ENCODE assay signal across 15 cellular contexts in genomic region chr4:36312511-36312910, GRCh38. TPM values are rescaled to one million over a fixed set of nuclear protein-coding genes. Genes with fewer than 3 reads are reported as not detected.
"Had no signal": no experiment of that assay in that cellular context is flagged by ENCODE, and none has a peak within 500 bp of the region (broad histone marks: within the 10 kb centered on the region; RNA-seq: fewer than 3 reads in every experiment).

No MANE protein-coding gene starts in this region.

- H3K27me3 ChIP-seq: adrenal gland, gastroesophageal sphincter, heart right ventricle, suprapubic skin had no signal

- H3K27me3 Mint-ChIP-seq: activated CD4-positive, alpha-beta memory T cell treated with anti-CD3 and anti-CD28 coated beads for 36 hours; activated CD8-positive, alpha-beta memory T cell treated with anti-CD3 and anti-CD28 coated beads, Interleukin-2, amount 10 ng/mL, durations not matched to agents 7 days and 5 days; activated naive CD4-positive, alpha-beta T cell treated with anti-CD3 and anti-CD28 coated beads, Interleukin-2, amount 50 U/mL, for 24 hours; activated T-cell treated with anti-CD3 and anti-CD28 coated beads, Interleukin-2, amount 50 U/mL, for 24 hours had no signal

- H3K4me3 ChIP-seq: adrenal gland, gastroesophageal sphincter, heart right ventricle, lower lobe of right lung, suprapubic skin had no signal

- DNase-seq: activated CD4-positive, alpha-beta memory T cell treated with anti-CD3 and anti-CD28 coated beads for 36 hours; activated CD8-positive, alpha-beta memory T cell treated with anti-CD3 and anti-CD28 coated beads, Interleukin-2, amount 10 ng/mL, durations not matched to agents 7 days and 5 days; activated effector memory CD4-positive, alpha-beta T cell treated with anti-CD3 and anti-CD28 coated beads, Interleukin-2, amount 50 U/mL, for 16 hours; activated T-cell treated with anti-CD3 and anti-CD28 coated beads, Interleukin-2, amount 50 U/mL, for 24 hours; adrenal gland; heart right ventricle; left cardiac atrium; lower lobe of right lung; stimulated activated naive CD4-positive, alpha-beta T cell; trophoblast cell had no signal

- H3K27ac Mint-ChIP-seq: activated CD4-positive, alpha-beta memory T cell treated with anti-CD3 and anti-CD28 coated beads for 36 hours; activated CD8-positive, alpha-beta memory T cell treated with anti-CD3 and anti-CD28 coated beads, Interleukin-2, amount 10 ng/mL, durations not matched to agents 7 days and 5 days; activated naive CD4-positive, alpha-beta T cell treated with anti-CD3 and anti-CD28 coated beads, Interleukin-2, amount 50 U/mL, for 24 hours; activated T-cell treated with anti-CD3 and anti-CD28 coated beads, Interleukin-2, amount 50 U/mL, for 24 hours; mesothelial cell of epicardium had no signal

- H3K27ac ChIP-seq: adrenal gland, gastroesophageal sphincter, lower lobe of right lung, suprapubic skin had no signal

- H3K9me3 ChIP-seq: adrenal gland, gastroesophageal sphincter, heart right ventricle, lower lobe of right lung, suprapubic skin had no signal

- FAIRE-seq: endometrium had no signal

- H3K4me3 Mint-ChIP-seq: activated CD4-positive, alpha-beta memory T cell treated with anti-CD3 and anti-CD28 coated beads for 36 hours; activated CD8-positive, alpha-beta memory T cell treated with anti-CD3 and anti-CD28 coated beads, Interleukin-2, amount 10 ng/mL, durations not matched to agents 7 days and 5 days; activated naive CD4-positive, alpha-beta T cell treated with anti-CD3 and anti-CD28 coated beads, Interleukin-2, amount 50 U/mL, for 24 hours; activated T-cell treated with anti-CD3 and anti-CD28 coated beads, Interleukin-2, amount 50 U/mL, for 24 hours; mesothelial cell of epicardium had no signal

- ATAC-seq: activated CD8-positive, alpha-beta memory T cell treated with anti-CD3 and anti-CD28 coated beads, Interleukin-2, amount 10 ng/mL, durations not matched to agents 7 days and 5 days; gastroesophageal sphincter; heart right ventricle; left cardiac atrium; lower lobe of right lung had no signal

- H3K9me3 Mint-ChIP-seq: activated CD4-positive, alpha-beta memory T cell treated with anti-CD3 and anti-CD28 coated beads for 36 hours; activated naive CD4-positive, alpha-beta T cell treated with anti-CD3 and anti-CD28 coated beads, Interleukin-2, amount 50 U/mL, for 24 hours had no signal

- H3K36me3 Mint-ChIP-seq: mesothelial cell of epicardium had no signal

- H3K36me3 ChIP-seq: adrenal gland, gastroesophageal sphincter, heart right ventricle, lower lobe of right lung, suprapubic skin had no signal

- H3K4me1 ChIP-seq: gastroesophageal sphincter, suprapubic skin had no signal

RNA-seq across cellular contexts. Expression of gene DTHD1, which starts 31.1 kb away (rescaled TPM):
- total RNA-seq: mesothelial cell of epicardium had no signal
- polyA plus RNA-seq: heart right ventricle had no signal
